22 cellular contexts compared by ENCODE assay signal in genomic region chr17:77593081-77593480, GRCh38.
DNase-seq lines count a peak whose midpoint lies in the region; ATAC-seq and TF ChIP-seq lines count a peak whose summit lies in the region.
"Had no signal": no experiment of that assay in that cellular context is flagged by ENCODE, and none has a peak within 500 bp of the region (broad histone marks: within the 10 kb centered on the region; RNA-seq: fewer than 3 reads in every experiment).

No MANE protein-coding gene starts in this region.

- H3K9me3 ChIP-seq in aorta (ENCODE audit: control insufficient read depth, low read length) = no peaks in the 10 kb centered on the region
- H3K9me3 ChIP-seq: SJSA1 had no signal

- no peaks in the 10 kb centered on the region for H3K36me3 Mint-ChIP-seq in activated CD8-positive, alpha-beta T cell treated with anti-CD3 and anti-CD28 coated beads, Interleukin-2, amount 10 ng/mL, durations not matched to agents 7 days and 5 days (ENCODE audit: low read depth)
- H3K36me3 Mint-ChIP-seq in activated CD8-positive, alpha-beta T cell treated with anti-CD3 and anti-CD28 coated beads for 36 hours (ENCODE audit: low read depth) = no peaks in the 10 kb centered on the region

- POLR2A ChIA-PET in activated CD8-positive, alpha-beta T cell treated with anti-CD3 and anti-CD28 coated beads, Interleukin-2, amount 10 ng/mL, durations not matched to agents 7 days and 5 days (lab: Charles Lee) = no interaction called here
- POLR2A ChIA-PET in activated CD8-positive, alpha-beta T cell treated with anti-CD3 and anti-CD28 coated beads for 36 hours (lab: Charles Lee) = no interaction called here

- H3K4me3 Mint-ChIP-seq in activated CD8-positive, alpha-beta T cell treated with anti-CD3 and anti-CD28 coated beads, Interleukin-2, amount 10 ng/mL, durations not matched to agents 7 days and 5 days = no peak overlapping the region
- no peak overlapping the region for H3K4me3 Mint-ChIP-seq in activated CD8-positive, alpha-beta T cell treated with anti-CD3 and anti-CD28 coated beads for 36 hours
- H3K4me3 Mint-ChIP-seq: CD4-positive, alpha-beta T cell had no signal

- TF ChIP-seq CTCF in activated CD8-positive, alpha-beta T cell treated with anti-CD3 and anti-CD28 coated beads for 36 hours (IDR thresholded peaks at IDR 0.05) = no peak
- no peak for TF ChIP-seq CTCF in foreskin keratinocyte (conservative IDR thresholded peaks at IDR 0.05)

- H3K27me3 ChIP-seq in aorta (ENCODE audit: control insufficient read depth in 1 of 2, insufficient read depth in 2 of 2, low read length in 1 of 2) = no peaks in the 10 kb centered on the region
- peaks cover 10% of the 10 kb centered on the region for H3K27me3 ChIP-seq in foreskin keratinocyte
- H3K27me3 ChIP-seq: BLaER1 had no signal

- no peak for ATAC-seq in activated CD8-positive, alpha-beta T cell treated with anti-CD3 and anti-CD28 coated beads, Interleukin-2, amount 10 ng/mL, durations not matched to agents 7 days and 5 days
- no peak for ATAC-seq in activated CD8-positive, alpha-beta T cell treated with anti-CD3 and anti-CD28 coated beads for 36 hours
- no peak for ATAC-seq in aorta (ENCODE audit: low FRiP score)
- no peak for ATAC-seq in foreskin keratinocyte
- ATAC-seq: GM12878, Right ventricle myocardium inferior had no signal

- intact Hi-C loops in activated CD8-positive, alpha-beta T cell treated with anti-CD3 and anti-CD28 coated beads for 36 hours (cut with micrococcal nuclease) = no loop called here
- intact Hi-C loops in aorta (cut with DNase I) = no loop called here

- H3K27me3 Mint-ChIP-seq in activated CD8-positive, alpha-beta T cell treated with anti-CD3 and anti-CD28 coated beads, Interleukin-2, amount 10 ng/mL, durations not matched to agents 7 days and 5 days (ENCODE audit: low read depth) = peaks cover 54% of the 10 kb centered on the region
- peaks cover 5% of the 10 kb centered on the region for H3K27me3 Mint-ChIP-seq in activated CD8-positive, alpha-beta T cell treated with anti-CD3 and anti-CD28 coated beads for 36 hours

- no peak for DNase-seq in activated CD8-positive, alpha-beta T cell treated with anti-CD3 and anti-CD28 coated beads, Interleukin-2, amount 10 ng/mL, durations not matched to agents 7 days and 5 days
- no peak for DNase-seq in activated CD8-positive, alpha-beta T cell treated with anti-CD3 and anti-CD28 coated beads for 36 hours
- peak; percentile 77 for DNase-seq in NCI-H82 treated with DMSO at 0.1 percent for 48 hours (lab: John Stamatoyannopoulos, UW; ENCODE audit: unreplicated experiment)
- peak; percentile 47 for DNase-seq in mesenteric fat pad (ENCODE audit: low spot score)
- peak; percentile 17 to 55 for DNase-seq in aorta
- DNase-seq in foreskin keratinocyte = no peak
- DNase-seq in Kasumi-1 (lab: John Stamatoyannopoulos, UW) = no peak
- DNase-seq in stimulated activated CD8-positive, alpha-beta memory T cell treated with anti-CD3 and anti-CD28 coated beads, Interleukin-4, amount 100 ng/mL, for 48 hours = no peak
- DNase-seq: ACHN; CD4-positive, alpha-beta T cell; COR-L47; DMS 273 treated with DMSO at 0.1 percent for 48 hours; DND-41; NCI-H1092; NCI-H1436; NCI-H1930; NCI-H774 had no signal

- CTCF ChIA-PET in activated CD8-positive, alpha-beta T cell treated with anti-CD3 and anti-CD28 coated beads, Interleukin-2, amount 10 ng/mL, durations not matched to agents 7 days and 5 days (lab: Charles Lee) = interaction anchor here (1.8 kb wide), 1 partner anchor 52 kb away, joined by 4 read pairs; no protein-coding TSS in a partner anchor
- CTCF ChIA-PET in activated CD8-positive, alpha-beta T cell treated with anti-CD3 and anti-CD28 coated beads for 36 hours (lab: Charles Lee) = interaction anchor here (1.7 to 2.0 kb wide), 2 partner anchors 12 to 50 kb away, joined by 3 to 4 read pairs; no protein-coding TSS in a partner anchor

- peaks cover 32% of the 10 kb centered on the region for H3K4me1 Mint-ChIP-seq in activated CD8-positive, alpha-beta T cell treated with anti-CD3 and anti-CD28 coated beads, Interleukin-2, amount 10 ng/mL, durations not matched to agents 7 days and 5 days (ENCODE audit: low read depth)
- peaks cover 13% of the 10 kb centered on the region for H3K4me1 Mint-ChIP-seq in activated CD8-positive, alpha-beta T cell treated with anti-CD3 and anti-CD28 coated beads for 36 hours (ENCODE audit: low read depth)

- no peak overlapping the region for H3K4me3 ChIP-seq in aorta (ENCODE audit: low read length in 2 of 2)
- H3K4me3 ChIP-seq: BLaER1, GM12878, SJSA1 had no signal

- no peaks in the 10 kb centered on the region for H3K36me3 ChIP-seq in aorta (ENCODE audit: control insufficient read depth in 1 of 2, insufficient read depth in 2 of 2, low read length in 1 of 2)
- H3K36me3 ChIP-seq: BLaER1, SJSA1 had no signal

- no peak overlapping the region for H3K27ac ChIP-seq in aorta (ENCODE audit: low read depth in 1 of 2, low read length in 2 of 2)
- H3K27ac ChIP-seq in foreskin keratinocyte = no peak overlapping the region
- H3K27ac ChIP-seq: 22Rv1, BLaER1, SJSA1 had no signal

- no peaks in the 10 kb centered on the region for H3K9me3 Mint-ChIP-seq in activated CD8-positive, alpha-beta T cell treated with anti-CD3 and anti-CD28 coated beads, Interleukin-2, amount 10 ng/mL, durations not matched to agents 7 days and 5 days (ENCODE audit: insufficient read depth)
- no peaks in the 10 kb centered on the region for H3K9me3 Mint-ChIP-seq in activated CD8-positive, alpha-beta T cell treated with anti-CD3 and anti-CD28 coated beads for 36 hours
- H3K9me3 Mint-ChIP-seq: CD4-positive, alpha-beta T cell had no signal

- 92 to 95% methylated on average over 5 of the region's 5 CpGs for WGBS in aorta, 2 donors

- H3K4me1 ChIP-seq in aorta (ENCODE audit: control insufficient read depth in 1 of 2, insufficient read depth in 2 of 2, low read length in 2 of 2) (no peaks in the 10 kb centered on the region), foreskin keratinocyte (no peaks in the 10 kb centered on the region)
- H3K4me1 ChIP-seq: SJSA1 had no signal

- peak overlapping the region; percentile 6 for H3K27ac Mint-ChIP-seq in activated CD8-positive, alpha-beta T cell treated with anti-CD3 and anti-CD28 coated beads, Interleukin-2, amount 10 ng/mL, durations not matched to agents 7 days and 5 days
- no peak overlapping the region for H3K27ac Mint-ChIP-seq in activated CD8-positive, alpha-beta T cell treated with anti-CD3 and anti-CD28 coated beads for 36 hours
- H3K27ac Mint-ChIP-seq: CD4-positive, alpha-beta T cell had no signal

Comparison
In these comparisons a context has a peak if more than half of its experiments do, and no peak if none do; other contexts are left out.
1. DNase-seq: peak in NCI-H82 treated with DMSO at 0.1 percent for 48 hours (single experiment), mesenteric fat pad (single experiment) and aorta (2 of 2); none in activated CD8-positive, alpha-beta T cell treated with anti-CD3 and anti-CD28 coated beads, Interleukin-2, amount 10 ng/mL, durations not matched to agents 7 days and 5 days (single experiment), activated CD8-positive, alpha-beta T cell treated with anti-CD3 and anti-CD28 coated beads for 36 hours (single experiment), foreskin keratinocyte (0 of 2), Kasumi-1 (0 of 2) and stimulated activated CD8-positive, alpha-beta memory T cell treated with anti-CD3 and anti-CD28 coated beads, Interleukin-4, amount 100 ng/mL, for 48 hours (single experiment).